Comparison of ENCODE assay signal across 8 cellular contexts in the genomic region with DNA sequence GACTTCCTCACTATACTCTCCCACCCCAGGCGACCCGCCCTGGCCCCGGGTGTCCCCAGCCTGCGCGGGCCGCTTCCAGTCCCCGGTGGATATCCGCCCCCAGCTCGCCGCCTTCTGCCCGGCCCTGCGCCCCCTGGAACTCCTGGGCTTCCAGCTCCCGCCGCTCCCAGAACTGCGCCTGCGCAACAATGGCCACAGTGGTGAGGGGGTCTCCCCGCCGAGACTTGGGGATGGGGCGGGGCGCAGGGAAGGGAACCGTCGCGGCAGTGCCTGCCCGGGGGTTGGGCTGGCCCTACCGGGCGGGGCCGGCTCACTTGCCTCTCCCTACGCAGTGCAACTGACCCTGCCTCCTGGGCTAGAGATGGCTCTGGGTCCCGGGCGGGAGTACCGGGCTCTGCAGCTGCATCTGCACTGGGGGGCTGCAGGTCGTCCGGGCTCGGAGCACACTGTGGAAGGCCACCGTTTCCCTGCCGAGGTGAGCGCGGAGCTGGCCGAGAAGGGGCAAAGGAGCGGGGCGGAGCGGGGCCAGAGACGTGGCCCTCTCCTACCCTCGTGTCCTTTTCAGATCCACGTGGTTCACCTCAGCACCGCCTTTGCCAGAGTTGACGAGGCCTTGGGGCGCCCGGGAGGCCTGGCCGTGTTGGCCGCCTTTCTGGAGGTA. TPM values are rescaled to one million over a fixed set of nuclear protein-coding genes. Genes with fewer than 3 reads are reported as not detected.
DNase-seq lines count a peak whose midpoint lies in the region; ATAC-seq and TF ChIP-seq lines count a peak whose summit lies in the region.

No MANE protein-coding gene starts in this region.

- no peak for TF ChIP-seq POLR2A in vagina (IDR thresholded peaks at IDR 0.05)
- no peak for TF ChIP-seq POLR2A in adrenal gland (IDR thresholded peaks at IDR 0.05)

- DNase-seq in AG08396 (ENCODE audit: low spot score) (peak; percentile 40), NCI-H2227 treated with DMSO at 0.1 percent for 48 hours (lab: John Stamatoyannopoulos, UW) (peak; percentile 23), vagina (ENCODE audit: extremely low spot score in 2 of 2) (no peak), EL (no peak), adrenal gland (no peak)

- H3K27me3 ChIP-seq in ectodermal cell (ENCODE audit: control insufficient read depth, insufficient read depth, low read length, poor library complexity, severe bottlenecking) (no peaks in the 10 kb centered on the region), mucosa of rectum (ENCODE audit: control insufficient read depth in 2 of 2, insufficient read depth in 2 of 2, low read length in 2 of 2) (no peaks in the 10 kb centered on the region), vagina (no peaks in the 10 kb centered on the region), adrenal gland (no peaks in the 10 kb centered on the region)

- H3K9ac ChIP-seq in mucosa of rectum (ENCODE audit: low read depth in 1 of 2, low read length in 2 of 2), result peak overlapping the region; percentile 45 to 47

- WGBS in ectodermal cell, 2 experiments, result 9 to 12% methylated on average over 51 of the region's 51 CpGs
- WGBS in adrenal gland, 4 donors, result 33 to 56% (median 36%) methylated on average over 13 to 51 of the region's 51 CpGs

- H3K27ac ChIP-seq in ectodermal cell (ENCODE audit: insufficient read depth, low read depth, low read length, poor library complexity, severe bottlenecking) (no peak overlapping the region), mucosa of rectum (ENCODE audit: low read depth in 2 of 2, low read length in 2 of 2) (peak overlapping the region in 1 of 2 donors; percentile 16), vagina (peak overlapping the region; percentile 6), adrenal gland (no peak overlapping the region)

- H3K4me3 ChIP-seq in ectodermal cell (ENCODE audit: insufficient read depth, low read depth, low read length) (peak overlapping the region; percentile 44), mucosa of rectum (ENCODE audit: low read length in 2 of 2) (peak overlapping the region; percentile 60 to 62), vagina (peak overlapping the region; percentile 46 to 55), adrenal gland (peak overlapping the region in 2 of 4 donors; percentile 9 to 52)

- no peak for TF ChIP-seq CTCF in vagina (IDR thresholded peaks at IDR 0.05)
- TF ChIP-seq CTCF in adrenal gland (IDR thresholded peaks at IDR 0.05), result no peak

- intact Hi-C loops in vagina (cut with DNase I) (no loop called here), adrenal gland (cut with DNase I) (no loop called here)

- ATAC-seq in GM21515 (IDR thresholded peaks at IDR 0.05; ENCODE audit: unreplicated experiment), result no peak

- peaks cover 6% of the 10 kb centered on the region for H3K4me1 ChIP-seq in ectodermal cell (ENCODE audit: control insufficient read depth, insufficient read depth, low read length)
- H3K4me1 ChIP-seq in mucosa of rectum (ENCODE audit: control insufficient read depth in 2 of 2, insufficient read depth in 2 of 2, low read length in 2 of 2), result peaks cover 2 to 6% of the 10 kb centered on the region in 2 donors
- H3K4me1 ChIP-seq in vagina, result peaks cover 20% of the 10 kb centered on the region
- peaks cover 0 to 9% of the 10 kb centered on the region in 2 donors for H3K4me1 ChIP-seq in adrenal gland (replicated peaks in 1 of 2)

- no peaks in the 10 kb centered on the region for H3K9me3 ChIP-seq in ectodermal cell (ENCODE audit: control insufficient read depth, low read length)
- H3K9me3 ChIP-seq in mucosa of rectum (ENCODE audit: control insufficient read depth in 2 of 2, low read length in 2 of 2), result no peaks in the 10 kb centered on the region
- H3K9me3 ChIP-seq in vagina, result no peaks in the 10 kb centered on the region
- H3K9me3 ChIP-seq in adrenal gland (replicated peaks in 1 of 3), result no peaks in the 10 kb centered on the region

- H3K36me3 ChIP-seq in ectodermal cell (ENCODE audit: control insufficient read depth, insufficient read depth, low read length), result no peaks in the 10 kb centered on the region
- no peaks in the 10 kb centered on the region for H3K36me3 ChIP-seq in mucosa of rectum (ENCODE audit: control insufficient read depth in 2 of 2, insufficient read depth in 2 of 2, low read length in 2 of 2)
- no peaks in the 10 kb centered on the region for H3K36me3 ChIP-seq in vagina
- H3K36me3 ChIP-seq in adrenal gland (replicated peaks in 1 of 2), result no peaks in the 10 kb centered on the region

RNA-seq across cellular contexts. Expression of a gene that starts 2.1 kb away (rescaled TPM):
- 0.76 TPM for polyA plus RNA-seq in ectodermal cell (2013, experiment 1 of 4)
- 0.84 TPM for polyA plus RNA-seq in ectodermal cell (2013, experiment 2 of 4)
- 0.53 TPM for polyA plus RNA-seq in ectodermal cell (2013, experiment 3 of 4)
- 0.69 TPM for polyA plus RNA-seq in ectodermal cell (2013, experiment 4 of 4)
- total RNA-seq in vagina (0.98 TPM), adrenal gland (10 to 100 TPM in 1 of 8 donors, 1 to 10 TPM in 4, under 1 TPM in 3; 0.28 to 13.7 (median 1.6) TPM)
- polyA plus RNA-seq in adrenal gland, result 1 to 10 TPM in 2 of 3 donors, under 1 TPM in 1; 0.31 to 1.4 (median 1.3) TPM

RNA-seq across cellular contexts. Expression of a gene that starts 10.9 kb away (rescaled TPM):
- 21.8 TPM for polyA plus RNA-seq in ectodermal cell (2013, experiment 1 of 4)
- 18.0 TPM for polyA plus RNA-seq in ectodermal cell (2013, experiment 2 of 4)
- 18.9 TPM for polyA plus RNA-seq in ectodermal cell (2013, experiment 3 of 4)
- polyA plus RNA-seq in ectodermal cell (2013, experiment 4 of 4), result 20.5 TPM
- total RNA-seq in vagina (1.2 TPM), adrenal gland (10 to 100 TPM in 1 of 8 donors, 1 to 10 TPM in 2, under 1 TPM in 5; 0.42 to 18.4 (median 0.95) TPM)
- polyA plus RNA-seq in adrenal gland, result 1 to 10 TPM; 1.2 to 4.0 (median 1.5) TPM

RNA-seq across cellular contexts. Expression of a gene that starts 13.9 kb away (rescaled TPM):
- 609 TPM for polyA plus RNA-seq in ectodermal cell (2013, experiment 1 of 4)
- polyA plus RNA-seq in ectodermal cell (2013, experiment 2 of 4), result 478 TPM
- polyA plus RNA-seq in ectodermal cell (2013, experiment 3 of 4), result 425 TPM
- 480 TPM for polyA plus RNA-seq in ectodermal cell (2013, experiment 4 of 4)
- 460 TPM for total RNA-seq in vagina
- total RNA-seq in adrenal gland, result 100 to 1,000 TPM; 188 to 654 (median 359) TPM
- polyA plus RNA-seq in adrenal gland, result 1,000 to 10,000 TPM in 2 of 3 donors, 100 to 1,000 TPM in 1; 462 to 1,472 (median 1,350) TPM

RNA-seq across cellular contexts. Expression of a gene that starts 17.8 kb away (rescaled TPM):
- polyA plus RNA-seq in ectodermal cell (2013, experiment 1 of 4), result 14.5 TPM
- 12.9 TPM for polyA plus RNA-seq in ectodermal cell (2013, experiment 2 of 4)
- 16.5 TPM for polyA plus RNA-seq in ectodermal cell (2013, experiment 3 of 4)
- polyA plus RNA-seq in ectodermal cell (2013, experiment 4 of 4), result 16.4 TPM
- total RNA-seq in vagina (17.2 TPM), adrenal gland (10 to 100 TPM; 27.9 to 55.0 (median 39.8) TPM)
- polyA plus RNA-seq in adrenal gland, result 100 to 1,000 TPM in 2 of 3 donors, 10 to 100 TPM in 1; 53.6 to 198 (median 169) TPM

RNA-seq across cellular contexts. Expression of a gene that starts 18.0 kb away (rescaled TPM):
- 6,931 TPM for polyA plus RNA-seq in ectodermal cell (2013, experiment 1 of 4)
- 5,776 TPM for polyA plus RNA-seq in ectodermal cell (2013, experiment 2 of 4)
- 12,572 TPM for polyA plus RNA-seq in ectodermal cell (2013, experiment 3 of 4)
- 8,224 TPM for polyA plus RNA-seq in ectodermal cell (2013, experiment 4 of 4)
- total RNA-seq in vagina (8,462 TPM), adrenal gland (over 10,000 TPM in 4 of 8 donors, 1,000 to 10,000 TPM in 3, 100 to 1,000 TPM in 1; 885 to 23,366 (median 13,049) TPM)
- polyA plus RNA-seq in adrenal gland, result 1,000 to 10,000 TPM in 2 of 3 donors, not detected in 1; 1,807 to 2,186 TPM

Comparison
In these comparisons a context has a peak if more than half of its experiments do, and no peak if none do; other contexts are left out.
1. DNase-seq: peak in AG08396 (single experiment) and NCI-H2227 treated with DMSO at 0.1 percent for 48 hours (single experiment); none in vagina (0 of 2), EL (single experiment) and adrenal gland (0 of 7).